ENCODE assay signal across 1 cellular context in the genomic region with DNA sequence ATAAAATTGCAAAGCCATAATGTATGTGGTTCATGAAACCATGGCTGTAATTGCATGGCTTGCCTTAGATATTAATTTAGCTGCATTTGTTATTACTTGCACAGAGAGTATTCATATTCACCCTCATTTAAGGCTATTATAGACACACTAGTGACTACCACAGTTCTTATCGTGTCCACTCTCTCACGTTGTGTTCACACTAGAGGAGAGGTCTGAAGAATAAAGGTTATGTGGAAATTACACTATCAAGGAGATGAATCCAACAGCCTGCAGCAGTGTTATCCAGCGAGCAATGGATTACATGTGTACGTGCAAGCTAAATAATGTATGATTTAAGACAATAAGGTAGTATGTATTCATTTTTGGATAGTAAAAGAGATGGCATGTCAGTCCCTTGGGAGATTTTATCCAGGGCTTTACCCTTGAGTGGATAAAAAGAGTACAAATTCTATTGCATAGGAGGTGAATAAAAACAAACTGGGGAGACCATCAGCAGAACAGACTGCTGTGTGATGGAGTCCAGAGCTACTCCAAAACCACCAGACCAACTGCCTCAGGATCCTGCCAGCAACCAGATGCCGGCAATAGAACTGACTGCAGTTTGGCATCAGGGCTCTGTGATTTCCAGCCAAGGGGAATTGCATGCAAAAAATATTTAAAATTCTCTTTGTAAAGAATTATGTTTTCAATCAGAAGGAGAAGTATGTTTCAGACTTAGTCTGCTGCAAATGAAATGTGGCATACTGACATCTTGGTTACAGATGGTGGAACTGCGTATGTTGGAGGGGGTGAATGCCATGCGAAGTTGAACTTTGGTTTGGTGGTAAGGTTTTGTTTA.
A peak's percentile ranks its signal among the peaks of the same experiment; 100 is the strongest.
TF ChIP-seq lines count a peak whose summit lies in the region.

No MANE protein-coding gene starts in this region.

TF ChIP-seq in SK-N-SH treated with all-trans-retinoic acid at 6 μM for 48 hours, 23 proteins besides CTCF, POLR2A, EP300 and RAD21 (continued from another document):
- TF ChIP-seq, protein P1, sequence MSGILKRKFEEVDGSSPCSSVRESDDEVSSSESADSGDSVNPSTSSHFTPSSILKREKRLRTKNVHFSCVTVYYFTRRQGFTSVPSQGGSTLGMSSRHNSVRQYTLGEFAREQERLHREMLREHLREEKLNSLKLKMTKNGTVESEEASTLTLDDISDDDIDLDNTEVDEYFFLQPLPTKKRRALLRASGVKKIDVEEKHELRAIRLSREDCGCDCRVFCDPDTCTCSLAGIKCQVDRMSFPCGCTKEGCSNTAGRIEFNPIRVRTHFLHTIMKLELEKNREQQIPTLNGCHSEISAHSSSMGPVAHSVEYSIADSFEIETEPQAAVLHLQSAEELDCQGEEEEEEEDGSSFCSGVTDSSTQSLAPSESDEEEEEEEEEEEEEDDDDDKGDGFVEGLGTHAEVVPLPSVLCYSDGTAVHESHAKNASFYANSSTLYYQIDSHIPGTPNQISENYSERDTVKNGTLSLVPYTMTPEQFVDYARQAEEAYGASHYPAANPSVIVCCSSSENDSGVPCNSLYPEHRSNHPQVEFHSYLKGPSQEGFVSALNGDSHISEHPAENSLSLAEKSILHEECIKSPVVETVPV (CRISPR knock-in tag; IDR thresholded peaks at IDR 0.05) = peak; percentile 70; the same call in 1 of the 2 replicates
- TF ChIP-seq TOX (CRISPR knock-in tag; IDR thresholded peaks at IDR 0.05; ENCODE audit: borderline replicate concordance) (0 out of 2 replicates have a peak, but pooled peaks have one; percentile 15), ZNF8 (CRISPR knock-in tag; IDR thresholded peaks at IDR 0.05) (no peak)
